Comparison of ENCODE assay signal across 13 cellular contexts in the genomic region with DNA sequence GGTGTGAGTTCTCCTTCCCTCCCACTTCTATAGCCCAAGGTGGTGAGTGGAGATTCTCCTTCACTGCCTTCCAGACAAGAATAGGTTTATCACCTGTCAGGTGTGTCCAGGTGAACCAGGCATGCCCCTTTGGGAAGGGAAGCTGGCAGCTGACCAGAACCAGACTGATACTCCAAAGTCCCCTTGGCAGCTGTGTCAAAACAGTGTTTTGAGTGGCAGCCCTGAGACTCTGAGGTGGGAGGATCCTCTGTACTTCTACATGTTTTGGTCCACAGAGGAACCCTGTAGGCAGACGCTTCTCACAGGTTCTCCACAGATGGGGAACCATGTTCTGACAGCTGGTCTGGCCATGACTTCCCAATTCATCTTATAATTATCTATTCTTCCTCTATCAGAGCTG. TPM values are rescaled to one million over a fixed set of nuclear protein-coding genes. Genes with fewer than 3 reads are reported as not detected.
A peak's percentile ranks its signal among the peaks of the same experiment; 100 is the strongest.
DNase-seq lines count a peak whose midpoint lies in the region; ATAC-seq, FAIRE-seq and TF ChIP-seq lines count a peak whose summit lies in the region.
"Had no signal": no experiment of that assay in that cellular context is flagged by ENCODE, and none has a peak within 500 bp of the region (broad histone marks: within the 10 kb centered on the region; RNA-seq: fewer than 3 reads in every experiment).

No MANE protein-coding gene starts in this region.

- H3K27me3 ChIP-seq in liver (ENCODE audit: control insufficient read depth in 4 of 4, insufficient read depth in 4 of 4, low read length in 3 of 4) (no peaks in the 10 kb centered on the region), HepG2 (ENCODE audit: control insufficient read depth in 1 of 2, insufficient read depth in 2 of 2, low read length in 2 of 2) (no peaks in the 10 kb centered on the region), transverse colon (no peaks in the 10 kb centered on the region)

- H3K4me2 ChIP-seq in HepG2 (ENCODE audit: low read depth, low read length) = no peak overlapping the region

- H3K27ac ChIP-seq in liver (ENCODE audit: low read depth in 1 of 2, low read length in 2 of 2) (no peak overlapping the region), HepG2 (ENCODE audit: extremely low read length, insufficient read depth, low read length) (no peak overlapping the region), transverse colon (peak overlapping the region; percentile 20 to 69 (median 50))

- TF ChIP-seq POLR2A in HepG2 (IDR thresholded peaks at IDR 0.05; ENCODE audit: insufficient read depth in 1 of 2, low read depth in 2 of 2, low read length in 2 of 2) = no peak
- no peak for TF ChIP-seq POLR2A in transverse colon (IDR thresholded peaks at IDR 0.05)

- POLR2A ChIA-PET in HepG2 (lab: Yijun Ruan, JAX) = no interaction called here

- H3K4me3 ChIP-seq in liver (ENCODE audit: low read depth in 1 of 3, low read length in 3 of 3) = no peak overlapping the region
- H3K4me3 ChIP-seq in HepG2 (replicated peaks in 1 of 3; ENCODE audit: insufficient read depth in 1 of 3, low read depth in 2 of 3, low read length in 3 of 3) = no peak overlapping the region
- H3K4me3 ChIP-seq in transverse colon = no peak overlapping the region

- in situ Hi-C loops in HepG2 (cut with HindIII; ENCODE audit: extremely low pct_ligation_motif_present, low pct_unique_long_range_greater_than_20kb) (no loop called here), transverse colon (cut with MboI; ENCODE audit: low pct_ligation_motif_present in 1 of 4, low pct_unique_long_range_greater_than_20kb in 1 of 4, low sequenced_read_pairs in 3 of 4) (no loop called here)

- H3K9me3 ChIP-seq in liver (ENCODE audit: control insufficient read depth in 4 of 4, low read length in 3 of 4) (no peaks in the 10 kb centered on the region), HepG2 (ENCODE audit: low read length) (no peaks in the 10 kb centered on the region), transverse colon (no peaks in the 10 kb centered on the region)

- WGBS in liver = 63% methylated on average over 1 of the region's 1 CpG
- WGBS in HepG2 (ENCODE audit: low lambda C conversion rate) = 100% methylated on average over 1 of the region's 1 CpG
- 53% methylated on average over 1 of the region's 1 CpG; no CpG with 5 or more reads in 1 of the 2 donors for WGBS in transverse colon (ENCODE audit: low coverage in 1 of 2), 2 donors

- CTCF ChIA-PET in HepG2 (lab: Yijun Ruan, JAX; ENCODE audit: low intra/inter-chr PET ratio, low total read pairs) = no interaction called here

- FAIRE-seq in HepG2 (lab: Jason Lieb, UNC) = no peak
- FAIRE-seq: H1 had no signal

- TF ChIP-seq EP300 in HepG2 (IDR thresholded peaks at IDR 0.05; ENCODE audit: low read depth in 2 of 2, low read length in 2 of 2) = no peak
- no peak for TF ChIP-seq EP300 in HepG2 (CRISPR knock-in tag; IDR thresholded peaks at IDR 0.05; ENCODE audit: borderline replicate concordance)
- no peak for TF ChIP-seq EP300 in transverse colon (IDR thresholded peaks at IDR 0.05; ENCODE audit: low read depth)

- no peak for TF ChIP-seq RAD21 in liver (IDR thresholded peaks at IDR 0.05)
- no peak for TF ChIP-seq RAD21 in HepG2 (CRISPR knock-in tag; IDR thresholded peaks at IDR 0.05)

- no peak for ATAC-seq in HepG2
- peak; percentile 84 for ATAC-seq in left lobe of liver
- ATAC-seq in GM19324 (IDR thresholded peaks at IDR 0.05; ENCODE audit: low FRiP score, unreplicated experiment) = no peak

- H3K36me3 ChIP-seq in liver (ENCODE audit: control insufficient read depth in 4 of 4, insufficient read depth in 3 of 4, low read depth in 1 of 4, low read length in 3 of 4) (no peaks in the 10 kb centered on the region), HepG2 (replicated peaks in 1 of 2; ENCODE audit: control insufficient read depth in 1 of 2, insufficient read depth in 2 of 2, low read length in 2 of 2) (no peaks in the 10 kb centered on the region), transverse colon (no peaks in the 10 kb centered on the region)

- BruUV-seq in HepG2 (replicated peaks; lab: Mats Ljungman, UMichigan) = no TSS peak

- no peak overlapping the region for H2AFZ ChIP-seq in HepG2 (ENCODE audit: low read length)

- H3K4me1 ChIP-seq in liver (ENCODE audit: control insufficient read depth in 4 of 4, insufficient read depth in 4 of 4, low read length in 3 of 4) (peaks cover 4 to 11% (median 7%) of the 10 kb centered on the region in 4 donors), HepG2 (ENCODE audit: insufficient read depth, low read length) (no peaks in the 10 kb centered on the region), transverse colon (peaks cover 0 to 35% (median 21%) of the 10 kb centered on the region in 4 donors)

- intact Hi-C loops in HepG2 (cut with micrococcal nuclease; ENCODE audit: unreplicated experiment) (no loop called here), transverse colon (cut with DNase I; ENCODE audit: low total_unique reads) (loop anchor here (5.0 kb wide), 1 partner anchor 711 kb away; no protein-coding TSS in a partner anchor)

- H3K79me2 ChIP-seq in HepG2 (ENCODE audit: insufficient read depth, low read length) = no peaks in the 10 kb centered on the region

- H3K9ac ChIP-seq in liver (ENCODE audit: low read depth in 1 of 2, low read length in 2 of 2) = no peak overlapping the region
- H3K9ac ChIP-seq in HepG2 (ENCODE audit: insufficient read depth, low read depth, low read length) = no peak overlapping the region

- H4K20me1 ChIP-seq in HepG2 (ENCODE audit: insufficient read depth, low read length) = no peaks in the 10 kb centered on the region

- DNase-seq in HepG2 (ENCODE audit: low spot score) (no peak), NCI-H2171 treated with DMSO at 0.1 percent for 48 hours (lab: John Stamatoyannopoulos, UW) (peak; percentile 36), left lobe of liver (ENCODE audit: low spot score) (peak; percentile 75), transverse colon (peak; percentile 91), DMS153 (lab: John Stamatoyannopoulos, UW) (no peak)
- no peak for DNase-seq in activated CD4-positive, alpha-beta T cell treated with anti-CD3 and anti-CD28 coated beads for 48 hours
- DNase-seq: Karpas-422, NCI-H1436 treated with DMSO at 0.1 percent for 48 hours, NCI-H510A, SHP77 treated with DMSO at 0.1 percent for 48 hours had no signal

- no peak for TF ChIP-seq CTCF in liver (IDR thresholded peaks at IDR 0.05; ENCODE audit: low read depth, low read length, missing input control)
- TF ChIP-seq CTCF in HepG2 (CRISPR knock-in tag; IDR thresholded peaks at IDR 0.05) = no peak
- TF ChIP-seq CTCF in transverse colon (IDR thresholded peaks at IDR 0.05) = no peak

RNA-seq across cellular contexts. Expression of a gene that starts 30.1 kb away (rescaled TPM):
- under 1 TPM in 1 of 2 donors, not detected in 1; 0.14 TPM for total RNA-seq in liver
- polyA plus RNA-seq in liver = under 1 TPM in 1 of 2 donors, not detected in 1; 0.03 TPM
- total RNA-seq in HepG2 (2016; rRNA removed; fragmentation: Illumina TruSeq; extraction: Trizol) = 2.5 and 5.1 TPM in 2 replicates
- 1.5 and 2.1 TPM in 2 replicates for total RNA-seq in HepG2 (2016; cell fraction: cytosol; rRNA removed; fragmentation: Illumina TruSeq; extraction: Trizol; ENCODE audit: low read depth)
- 3.0 and 4.9 TPM in 2 replicates for total RNA-seq in HepG2 (2016; cell fraction: insoluble cytoplasmic fraction; rRNA removed; fragmentation: Illumina TruSeq; extraction: Trizol)
- 2.9 and 3.6 TPM in 2 replicates for total RNA-seq in HepG2 (2016; cell fraction: membrane; rRNA removed; fragmentation: Illumina TruSeq; extraction: Trizol)
- 5.5 and 5.8 TPM in 2 replicates for total RNA-seq in HepG2 (2016; cell fraction: nucleus; rRNA removed; fragmentation: Illumina TruSeq; extraction: Trizol)
- polyA plus RNA-seq in HepG2 (2011; rRNA removed) = 4.3 and 6.3 TPM in 2 replicates
- polyA plus RNA-seq in HepG2 (2011; cell fraction: cytosol; rRNA removed) = 3.7 and 5.2 TPM in 2 replicates
- 40.9 and 48.7 TPM in 2 replicates for polyA plus RNA-seq in HepG2 (2011; cell fraction: nucleus; rRNA removed)
- 3.6 and 6.5 TPM in 2 replicates for polyA plus RNA-seq in HepG2 (2012)
- 1.7 and 2.0 TPM in 2 replicates for polyA plus RNA-seq in HepG2 (2016; cell fraction: cytosol; fragmentation: Illumina TruSeq; extraction: Trizol; ENCODE audit: low read depth)
- 3.6 and 3.7 TPM in 2 replicates for polyA plus RNA-seq in HepG2 (2016; cell fraction: insoluble cytoplasmic fraction; fragmentation: Illumina TruSeq; extraction: Trizol; ENCODE audit: low read depth)
- polyA plus RNA-seq in HepG2 (2016; cell fraction: membrane; fragmentation: Illumina TruSeq; extraction: Trizol; ENCODE audit: low read depth) = 1.8 and 2.1 TPM in 2 replicates
- 13.2 TPM in 2 replicates for polyA plus RNA-seq in HepG2 (2016; cell fraction: nucleus; fragmentation: Illumina TruSeq; extraction: Trizol; ENCODE audit: insufficient read depth, low read depth)
- polyA minus RNA-seq in HepG2 (2011; rRNA and poly(A)+ RNA removed; ENCODE audit: low replicate concordance) = 1.7 and 9.6 TPM in 2 replicates
- 4.3 and 7.4 TPM in 2 replicates for polyA minus RNA-seq in HepG2 (2011; cell fraction: cytosol; rRNA and poly(A)+ RNA removed)
- 8.9 and 12.7 TPM in 2 replicates for polyA minus RNA-seq in HepG2 (2011; cell fraction: nucleus; rRNA and poly(A)+ RNA removed)
- total RNA-seq in left lobe of liver = not detected
- total RNA-seq in transverse colon = 1 to 10 TPM in 2 of 4 donors, not detected in 2; 1.3 to 1.4 TPM

RNA-seq across cellular contexts. Expression of a gene that starts 55.4 kb away (rescaled TPM):
- total RNA-seq in liver (100 to 1,000 TPM in 1 of 2 donors, 10 to 100 TPM in 1; 92.6 to 242 TPM), HepG2 (2016; rRNA removed; fragmentation: Illumina TruSeq; extraction: Trizol) (396 and 456 TPM in 2 replicates), left lobe of liver (291 TPM), transverse colon (100 to 1,000 TPM in 3 of 4 donors, 10 to 100 TPM in 1; 65.8 to 195 (median 159) TPM)
- polyA plus RNA-seq in liver (100 to 1,000 TPM; 337 to 342 TPM), HepG2 (2011; rRNA removed) (221 and 291 TPM in 2 replicates)
- 368 and 410 TPM in 2 replicates for total RNA-seq in HepG2 (2016; cell fraction: cytosol; rRNA removed; fragmentation: Illumina TruSeq; extraction: Trizol; ENCODE audit: low read depth)
- total RNA-seq in HepG2 (2016; cell fraction: insoluble cytoplasmic fraction; rRNA removed; fragmentation: Illumina TruSeq; extraction: Trizol) = 386 and 515 TPM in 2 replicates
- total RNA-seq in HepG2 (2016; cell fraction: membrane; rRNA removed; fragmentation: Illumina TruSeq; extraction: Trizol) = 164 and 175 TPM in 2 replicates
- total RNA-seq in HepG2 (2016; cell fraction: nucleus; rRNA removed; fragmentation: Illumina TruSeq; extraction: Trizol) = 159 and 170 TPM in 2 replicates
- polyA plus RNA-seq in HepG2 (2011; cell fraction: cytosol; rRNA removed) = 171 and 237 TPM in 2 replicates
- polyA plus RNA-seq in HepG2 (2011; cell fraction: nucleus; rRNA removed) = 66.6 and 86.3 TPM in 2 replicates
- 209 and 241 TPM in 2 replicates for polyA plus RNA-seq in HepG2 (2012)
- polyA plus RNA-seq in HepG2 (2016; cell fraction: cytosol; fragmentation: Illumina TruSeq; extraction: Trizol; ENCODE audit: low read depth) = 67.4 and 75.2 TPM in 2 replicates
- 426 and 472 TPM in 2 replicates for polyA plus RNA-seq in HepG2 (2016; cell fraction: insoluble cytoplasmic fraction; fragmentation: Illumina TruSeq; extraction: Trizol; ENCODE audit: low read depth)
- polyA plus RNA-seq in HepG2 (2016; cell fraction: membrane; fragmentation: Illumina TruSeq; extraction: Trizol; ENCODE audit: low read depth) = 74.9 and 81.8 TPM in 2 replicates
- 213 and 215 TPM in 2 replicates for polyA plus RNA-seq in HepG2 (2016; cell fraction: nucleus; fragmentation: Illumina TruSeq; extraction: Trizol; ENCODE audit: insufficient read depth, low read depth)
- polyA minus RNA-seq in HepG2 (2011; rRNA and poly(A)+ RNA removed; ENCODE audit: low replicate concordance) = 123 and 181 TPM in 2 replicates
- polyA minus RNA-seq in HepG2 (2011; cell fraction: cytosol; rRNA and poly(A)+ RNA removed) = 116 and 138 TPM in 2 replicates
- polyA minus RNA-seq in HepG2 (2011; cell fraction: nucleus; rRNA and poly(A)+ RNA removed) = 103 and 120 TPM in 2 replicates

Comparison
In these comparisons a context has a peak if more than half of its experiments do, and no peak if none do; other contexts are left out.
1. H3K27ac ChIP-seq: peak in transverse colon (4 of 4); none in liver (0 of 2) and HepG2 (single experiment).
2. DNase-seq: peak in NCI-H2171 treated with DMSO at 0.1 percent for 48 hours (single experiment), left lobe of liver (single experiment) and transverse colon (single experiment); none in HepG2 (single experiment), activated CD4-positive, alpha-beta T cell treated with anti-CD3 and anti-CD28 coated beads for 48 hours (single experiment) and DMS153 (single experiment).